36 cellular contexts compared by ENCODE assay signal in the genomic region with DNA sequence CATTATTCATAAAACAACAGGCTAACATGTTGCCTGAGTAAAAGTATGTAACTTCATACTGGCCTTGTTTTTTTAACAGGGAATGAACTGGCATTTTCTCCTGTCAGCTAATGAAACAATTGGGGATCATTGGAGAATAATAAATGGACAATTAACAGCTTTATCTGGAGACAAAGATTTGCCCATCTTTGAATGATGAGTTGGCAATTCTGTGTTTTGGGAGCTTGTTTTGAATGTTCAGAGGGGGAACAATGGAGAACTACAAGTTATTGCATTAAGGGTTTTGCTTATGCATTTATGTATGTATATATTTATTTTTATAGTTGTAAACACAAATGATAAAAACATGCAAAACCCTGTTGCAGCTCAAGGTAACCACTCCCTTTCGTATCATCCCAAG.
"Had no signal": no experiment of that assay in that cellular context is flagged by ENCODE, and none has a peak within 500 bp of the region (broad histone marks: within the 10 kb centered on the region; RNA-seq: fewer than 3 reads in every experiment).

No MANE protein-coding gene starts in this region.

- H3K27me3 ChIP-seq: MG63 had no signal

- H3K9me3 ChIP-seq: MG63 had no signal

- H3K36me3 ChIP-seq: MG63 had no signal

- H3K4me3 ChIP-seq: MG63 had no signal

- DNase-seq: Karpas-422, Kasumi-1, MG63, MM.1S, MV-4-11, NCI-H1048, NCI-H1092, NCI-H1092 treated with DMSO at 0.1 percent for 48 hours, NCI-H1105, NCI-H1105 treated with DMSO at 0.1 percent for 48 hours, NCI-H1417, NCI-H1417 treated with DMSO at 0.1 percent for 48 hours, NCI-H1436, NCI-H1436 treated with DMSO at 0.1 percent for 48 hours, NCI-H146, NCI-H1694, NCI-H1694 treated with DMSO at 0.1 percent for 48 hours, NCI-H187, NCI-H187 treated with DMSO at 0.1 percent for 48 hours, NCI-H1930, NCI-H2029, NCI-H2029 treated with DMSO at 0.1 percent for 48 hours, NCI-H2081, NCI-H2081 treated with DMSO at 0.1 percent for 48 hours, NCI-H2107, NCI-H2171, NCI-H2171 treated with DMSO at 0.1 percent for 48 hours, NCI-H2227 treated with DMSO at 0.1 percent for 48 hours, NCI-H226, NCI-H345, NCI-H446, NCI-H446 treated with DMSO at 0.1 percent for 48 hours, NCI-H510A, NCI-H510A treated with DMSO at 0.1 percent for 48 hours, NCI-H524, NCI-H524 treated with DMSO at 0.1 percent for 48 hours had no signal
